8 cellular contexts compared by ENCODE assay signal in the genomic region with DNA sequence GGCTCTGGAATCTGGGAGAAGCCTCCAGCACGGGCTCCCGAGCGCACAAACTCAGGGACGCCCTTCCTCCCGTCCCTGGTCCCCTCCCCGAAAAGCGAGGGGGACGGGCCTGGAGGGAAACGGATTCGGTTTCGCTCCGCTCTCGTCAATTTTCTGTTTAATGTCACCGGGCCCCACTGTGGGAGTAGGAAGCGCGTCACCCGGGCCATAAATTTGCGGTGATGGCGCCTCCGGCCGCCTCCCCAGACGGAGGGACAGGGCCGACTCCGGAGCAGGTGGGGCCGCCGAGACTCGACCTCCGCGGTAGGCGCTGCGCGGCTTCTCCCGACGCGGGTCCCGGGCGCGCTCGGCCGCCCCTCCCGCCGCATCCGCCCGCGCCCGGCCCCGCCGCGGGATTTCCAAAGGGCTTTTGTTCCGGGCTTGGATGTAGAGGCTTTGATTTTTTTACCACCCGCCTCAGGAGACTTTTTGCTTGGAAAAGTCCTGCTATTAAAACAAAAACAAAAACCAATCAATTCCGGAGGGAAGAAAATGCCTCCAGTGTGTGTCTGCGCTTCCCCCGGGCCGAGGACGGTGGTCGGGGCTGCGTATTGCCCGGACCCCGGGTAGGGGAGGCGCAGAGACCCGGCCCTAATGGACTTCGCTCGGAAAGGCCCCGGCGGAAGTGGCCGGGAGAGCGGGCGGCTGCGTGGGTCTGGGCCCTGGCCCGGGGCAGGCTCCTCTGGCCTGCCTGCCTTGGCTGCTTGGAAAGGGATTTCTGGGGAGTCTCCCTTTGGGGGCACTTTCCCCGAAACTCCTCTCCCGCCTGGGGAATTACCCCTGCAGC. TPM values are rescaled to one million over a fixed set of nuclear protein-coding genes. Genes with fewer than 3 reads are reported as not detected.
DNase-seq lines count a peak whose midpoint lies in the region; ATAC-seq, FAIRE-seq and TF ChIP-seq lines count a peak whose summit lies in the region.

No MANE protein-coding gene starts in this region.

- no peaks in the 10 kb centered on the region; a peak in 1 of 8 replicates for H3K36me3 ChIP-seq in H1 (ENCODE audit: control insufficient read depth in 2 of 4, insufficient read depth in 4 of 4, low read length in 3 of 4)
- H3K36me3 ChIP-seq in mesendoderm (ENCODE audit: control insufficient read depth, insufficient read depth, low read length) = no peaks in the 10 kb centered on the region

- no peak overlapping the region for H2BK20ac ChIP-seq in H1 (ENCODE audit: low read length)

- H2BK120ac ChIP-seq in H1 (replicated peaks; ENCODE audit: low read depth, low read length) (no peak overlapping the region), mesendoderm (ENCODE audit: low read depth, low read length) (no peak overlapping the region)

- H2BK5ac ChIP-seq in H1 (ENCODE audit: low read depth, low read length) (no peak overlapping the region), mesendoderm (ENCODE audit: low read length) (no peak overlapping the region)

- DNase-seq in activated CD4-positive, alpha-beta T cell treated with anti-CD3 and anti-CD28 coated beads for 4 hours = peak; percentile 37 to 38
- DNase-seq in activated CD4-positive, alpha-beta T cell treated with anti-CD3 and anti-CD28 coated beads for 1 hour = no peak
- DNase-seq in H1 (ENCODE audit: low read depth in 1 of 2, low spot score in 2 of 2) (no peak), mesendoderm (peak; percentile 43)

- CTCF ChIA-PET in H1 (lab: Charles Lee; ENCODE audit: partially characterized antibody) = no interaction called here

- peak; percentile 57 for ATAC-seq in stimulated activated memory B cell treated with anti-CD40 and anti-IgM and Interleukin-4, amounts not matched to agents 10 μg/mL and 1 μg/mL and 100 μg/mL, for 72 hours
- ATAC-seq in GM18867 (IDR thresholded peaks at IDR 0.05; ENCODE audit: unreplicated experiment) (no peak), HG03460 (IDR thresholded peaks at IDR 0.05; ENCODE audit: unreplicated experiment) (no peak)

- H2AK5ac ChIP-seq in H1 (ENCODE audit: low read depth, low read length) (no peak overlapping the region), mesendoderm (ENCODE audit: low read length) (no peak overlapping the region)

- no peak for TF ChIP-seq CTCF in VCaP (conservative IDR thresholded peaks at IDR 0.05)
- no peak for TF ChIP-seq CTCF in H1 (IDR thresholded peaks at IDR 0.05; ENCODE audit: control extremely low read depth in 1 of 3, insufficient read depth in 1 of 3, low read depth in 1 of 3, low read length in 3 of 3)

- H4K91ac ChIP-seq in H1 (replicated peaks; ENCODE audit: insufficient read length, low read length) = no peak overlapping the region

- H2BK15ac ChIP-seq in H1 (ENCODE audit: low read length) (no peak overlapping the region), mesendoderm (replicated peaks; ENCODE audit: low read depth) (no peak overlapping the region)

- H3K23ac ChIP-seq in H1 (ENCODE audit: insufficient read length) (no peak overlapping the region), mesendoderm (ENCODE audit: low read length) (no peak overlapping the region)

- FAIRE-seq in H1 (lab: Jason Lieb, UNC) = no peak

- no peak overlapping the region for H3K14ac ChIP-seq in H1 (ENCODE audit: insufficient read length)

- H4K8ac ChIP-seq in H1 (ENCODE audit: extremely low read depth, insufficient read depth, low read length) (peak overlapping the region; percentile 86), mesendoderm (ENCODE audit: low read depth, low read length) (no peak overlapping the region)

- H3K23me2 ChIP-seq in H1 (ENCODE audit: low read depth, low read length) = peaks cover 7% of the 10 kb centered on the region; the same call in 1 of the 2 replicates

- no peaks in the 10 kb centered on the region for H3K36me3 Mint-ChIP-seq in stimulated activated memory B cell treated with anti-CD40 and anti-IgM and Interleukin-4, amounts not matched to agents 10 μg/mL and 1 μg/mL and 100 μg/mL, for 72 hours

- H3K27ac ChIP-seq in VCaP (peak overlapping the region; percentile 89), H1 (ENCODE audit: low read depth, low read length) (no peak overlapping the region), mesendoderm (ENCODE audit: low read depth, low read length) (no peak overlapping the region)

- no peak overlapping the region; the same call in 1 of the 2 replicates for H2AFZ ChIP-seq in H1 (ENCODE audit: low read length)

- POLR2A ChIA-PET in H1 (lab: Charles Lee; ENCODE audit: partially characterized antibody) = interaction anchor here (1.2 kb wide), 1 partner anchor 11 kb away, joined by 4 read pairs; no protein-coding TSS in a partner anchor

- H2BK12ac ChIP-seq in H1 (ENCODE audit: low read depth, low read length) = no peak overlapping the region

- peak overlapping the region; percentile 74 for H3K4me3 Mint-ChIP-seq in stimulated activated memory B cell treated with anti-CD40 and anti-IgM and Interleukin-4, amounts not matched to agents 10 μg/mL and 1 μg/mL and 100 μg/mL, for 72 hours

- H3K4ac ChIP-seq in H1 (replicated peaks; ENCODE audit: insufficient read length, low read depth, low read length) = no peak overlapping the region
- H3K4ac ChIP-seq in mesendoderm (ENCODE audit: low read depth, low read length) = peak overlapping the region; percentile 66

- H3K4me2 ChIP-seq in H1 (ENCODE audit: insufficient read depth in 1 of 2, low read depth in 2 of 2, low read length in 2 of 2) (peak overlapping the region; percentile 71 to 94), mesendoderm (ENCODE audit: low read length) (peak overlapping the region; percentile 83)

- H3K9me3 Mint-ChIP-seq in stimulated activated memory B cell treated with anti-CD40 and anti-IgM and Interleukin-4, amounts not matched to agents 10 μg/mL and 1 μg/mL and 100 μg/mL, for 72 hours = no peaks in the 10 kb centered on the region

- 2% methylated on average over 70 of the region's 73 CpGs; no CpG with 5 or more reads in 1 of the 2 experiments for WGBS in H1 (ENCODE audit: extremely low coverage in 1 of 2, insufficient coverage in 1 of 2, insufficient read length in 1 of 2, insufficient replicate concordance in 2 of 2, low coverage in 1 of 2, low lambda C conversion rate in 2 of 2, missing lambda C conversion rate in 1 of 2), 2 experiments
- no CpG with 5 or more reads among the region's 73 CpGs for WGBS in mesendoderm (ENCODE audit: extremely low coverage, insufficient coverage, low lambda C conversion rate)

- H3K4me1 ChIP-seq in H1 (replicated peaks in 1 of 4; ENCODE audit: control insufficient read depth in 3 of 4, insufficient read depth in 4 of 4, low read length in 3 of 4) = peaks cover 0 to 36% (median 23%) of the 10 kb centered on the region in 4 experiments; a peak in 6 of 7 replicates
- peaks cover 14% of the 10 kb centered on the region for H3K4me1 ChIP-seq in mesendoderm (ENCODE audit: control insufficient read depth, low read depth, low read length)

- no peak overlapping the region for H3K56ac ChIP-seq in H1 (replicated peaks; ENCODE audit: insufficient read length, low read depth, low read length)
- peak overlapping the region; percentile 87 for H3K56ac ChIP-seq in mesendoderm (ENCODE audit: low read length)

- peak overlapping the region; percentile 69 for H3K27ac Mint-ChIP-seq in stimulated activated memory B cell treated with anti-CD40 and anti-IgM and Interleukin-4, amounts not matched to agents 10 μg/mL and 1 μg/mL and 100 μg/mL, for 72 hours

- H3K79me2 ChIP-seq in H1 (ENCODE audit: control insufficient read depth in 1 of 2, insufficient read depth in 2 of 2, low read length in 2 of 2) (no peaks in the 10 kb centered on the region), mesendoderm (ENCODE audit: control insufficient read depth, insufficient read depth, low read length) (peaks cover 8% of the 10 kb centered on the region)

- TF ChIP-seq POLR2A in H1 (IDR thresholded peaks at IDR 0.05; ENCODE audit: control extremely low read depth in 1 of 2, low read depth in 2 of 2, low read length in 2 of 2) = no peak

- H4K5ac ChIP-seq in H1 (ENCODE audit: insufficient read length, low read depth, low read length) (no peak overlapping the region), mesendoderm (ENCODE audit: low read length) (no peak overlapping the region)

- no peak overlapping the region for H3K9ac ChIP-seq in H1 (replicated peaks in 1 of 4; ENCODE audit: extremely low read depth in 1 of 4, low read depth in 3 of 4, low read length in 3 of 4)
- peak overlapping the region; percentile 75 for H3K9ac ChIP-seq in mesendoderm (ENCODE audit: low read length)

- H3K79me1 ChIP-seq in H1 (ENCODE audit: low read depth, low read length) (no peaks in the 10 kb centered on the region), mesendoderm (ENCODE audit: low read length) (peaks cover 8% of the 10 kb centered on the region)

- TF ChIP-seq RAD21 in H1 (IDR thresholded peaks at IDR 0.05 in 1 of 2, conservative IDR thresholded peaks at IDR 0.05 in 1 of 2; ENCODE audit: low read depth in 2 of 2, low read length in 2 of 2) = no peak

- peaks cover 20 to 26% of the 10 kb centered on the region in 2 experiments for H4K20me1 ChIP-seq in H1 (replicated peaks in 1 of 2; ENCODE audit: control insufficient read depth in 1 of 2, insufficient read depth in 2 of 2, low read length in 2 of 2)

- peaks cover 7% of the 10 kb centered on the region for H3K4me1 Mint-ChIP-seq in stimulated activated memory B cell treated with anti-CD40 and anti-IgM and Interleukin-4, amounts not matched to agents 10 μg/mL and 1 μg/mL and 100 μg/mL, for 72 hours

- H3K27me3 ChIP-seq in H1 (replicated peaks in 1 of 4; ENCODE audit: control insufficient read depth in 3 of 4, extremely low read depth in 1 of 4, insufficient read depth in 3 of 4, low read length in 3 of 4) = peaks cover 64 to 94% (median 85%) of the 10 kb centered on the region in 4 experiments
- peaks cover 7% of the 10 kb centered on the region for H3K27me3 ChIP-seq in mesendoderm (ENCODE audit: insufficient read depth, low read length, poor library complexity)

- H3K18ac ChIP-seq in H1 (ENCODE audit: extremely low read depth, low read length) = peak overlapping the region; percentile 60
- H3K18ac ChIP-seq in mesendoderm (ENCODE audit: low read length) = peak overlapping the region; percentile 69

- no peak for TF ChIP-seq EP300 in H1 (IDR thresholded peaks at IDR 0.05; ENCODE audit: borderline replicate concordance in 1 of 2, low read depth in 2 of 2, low read length in 2 of 2)

- H3K9me3 ChIP-seq in H1 (ENCODE audit: insufficient read depth in 2 of 2, low read depth in 1 of 2, low read length in 1 of 2) = no peaks in the 10 kb centered on the region

- H3K4me3 ChIP-seq in H1 (ENCODE audit: extremely low read depth in 1 of 4, insufficient read depth in 2 of 4, low read depth in 3 of 4, low read length in 4 of 4) (peak overlapping the region; percentile 33 to 67 (median 44)), mesendoderm (ENCODE audit: low read length) (peak overlapping the region; percentile 19)

- peaks cover 85% of the 10 kb centered on the region for H3K27me3 Mint-ChIP-seq in stimulated activated memory B cell treated with anti-CD40 and anti-IgM and Interleukin-4, amounts not matched to agents 10 μg/mL and 1 μg/mL and 100 μg/mL, for 72 hours

RNA-seq across cellular contexts. Expression of a gene that starts 7.8 kb away (rescaled TPM):
- 0.58 and 0.71 TPM in 2 replicates for total RNA-seq in H1 (2021; fragmentation: NEBNext Ultra II Directional; extraction: Animal tissue kit (Norgen Biotek cat#: 25700))
- polyA plus RNA-seq in H1 (2011; rRNA removed) = 0.26 and 0.61 TPM in 2 replicates
- polyA plus RNA-seq in H1 (2011; cell fraction: cytosol; rRNA removed) = 0.47 TPM
- 2.9 TPM for polyA plus RNA-seq in H1 (2011; cell fraction: nucleus; rRNA removed)
- 0.44 to 0.98 TPM (median 0.89 TPM) in 4 replicates for polyA plus RNA-seq in H1 (2012, experiment 1 of 2)
- polyA plus RNA-seq in H1 (2012, experiment 2 of 2) = 0.58 TPM
- polyA plus RNA-seq in H1 (2013, experiment 1 of 2) = 0.45 TPM
- 0.50 TPM for polyA plus RNA-seq in H1 (2013, experiment 2 of 2)
- polyA minus RNA-seq in H1 (2011; rRNA and poly(A)+ RNA removed) = 0.88 and 0.95 TPM in 2 replicates
- 3.2 TPM for polyA minus RNA-seq in H1 (2011; cell fraction: cytosol; rRNA and poly(A)+ RNA removed)
- polyA minus RNA-seq in H1 (2011; cell fraction: nucleus; rRNA and poly(A)+ RNA removed) = 1.3 TPM
- polyA plus RNA-seq in mesendoderm (2013, experiment 1 of 2) = 1.6 TPM
- 2.1 TPM for polyA plus RNA-seq in mesendoderm (2013, experiment 2 of 2)

Comparison
In these comparisons a context has a peak if more than half of its experiments do, and no peak if none do; other contexts are left out.
1. DNase-seq: peak in activated CD4-positive, alpha-beta T cell treated with anti-CD3 and anti-CD28 coated beads for 4 hours (2 of 2) and mesendoderm (single experiment); none in activated CD4-positive, alpha-beta T cell treated with anti-CD3 and anti-CD28 coated beads for 1 hour (single experiment) and H1 (0 of 2).